Comparison of ENCODE assay signal across 1 cellular context in the genomic region with DNA sequence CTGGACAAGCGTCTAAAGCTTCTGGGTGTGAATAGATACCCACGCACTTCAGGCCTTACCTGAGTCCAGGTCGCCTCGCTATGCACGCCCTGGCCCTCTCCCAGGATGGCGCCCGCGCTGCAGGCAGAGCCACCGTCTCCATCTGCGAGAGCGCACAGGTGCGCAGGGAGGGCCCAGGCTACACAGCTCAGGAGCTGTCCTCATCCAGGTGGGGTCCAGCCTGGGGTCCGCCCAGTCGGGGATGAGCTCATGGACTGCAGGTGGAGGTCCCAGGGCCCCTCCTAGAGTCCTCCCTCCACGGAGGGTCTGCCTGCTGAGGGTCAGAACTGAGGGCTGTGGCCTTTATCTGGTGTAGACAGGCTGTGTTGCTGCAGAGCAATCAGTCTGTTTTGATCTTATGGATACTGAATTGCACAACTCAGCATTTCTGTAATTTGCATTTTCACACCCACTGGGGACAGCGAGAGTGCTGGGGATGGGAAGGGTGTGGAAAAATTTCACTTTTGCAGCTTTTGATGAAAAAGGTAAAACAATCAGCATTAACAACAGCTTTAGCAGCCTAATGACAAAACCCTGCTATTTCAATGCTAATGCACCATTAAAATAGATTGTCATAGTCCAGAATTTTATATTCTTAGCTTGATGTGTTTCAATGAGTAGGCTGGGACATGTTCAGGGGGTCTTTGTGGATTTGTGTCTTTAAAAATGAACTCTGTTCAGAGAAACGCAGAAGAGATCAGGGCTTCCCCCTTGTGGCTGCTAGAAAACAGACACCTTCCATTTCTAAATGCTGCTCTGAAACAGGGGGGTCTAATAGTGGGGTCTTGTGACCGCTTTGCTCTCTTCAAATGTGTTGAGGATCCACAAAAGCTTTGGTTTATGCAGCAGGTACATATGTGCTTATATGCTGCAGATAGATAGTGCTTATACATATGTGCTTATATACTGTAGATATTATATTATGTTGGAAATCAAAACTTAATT.
TF ChIP-seq lines count a peak whose summit lies in the region.

No MANE protein-coding gene starts in this region.

TF ChIP-seq in K562, 482 proteins besides CTCF, POLR2A, EP300 and RAD21:
- TF ChIP-seq TAL1 (IDR thresholded peaks at IDR 0.05): no peak
